ENCODE assay signal across 8 cellular contexts in the genomic region with DNA sequence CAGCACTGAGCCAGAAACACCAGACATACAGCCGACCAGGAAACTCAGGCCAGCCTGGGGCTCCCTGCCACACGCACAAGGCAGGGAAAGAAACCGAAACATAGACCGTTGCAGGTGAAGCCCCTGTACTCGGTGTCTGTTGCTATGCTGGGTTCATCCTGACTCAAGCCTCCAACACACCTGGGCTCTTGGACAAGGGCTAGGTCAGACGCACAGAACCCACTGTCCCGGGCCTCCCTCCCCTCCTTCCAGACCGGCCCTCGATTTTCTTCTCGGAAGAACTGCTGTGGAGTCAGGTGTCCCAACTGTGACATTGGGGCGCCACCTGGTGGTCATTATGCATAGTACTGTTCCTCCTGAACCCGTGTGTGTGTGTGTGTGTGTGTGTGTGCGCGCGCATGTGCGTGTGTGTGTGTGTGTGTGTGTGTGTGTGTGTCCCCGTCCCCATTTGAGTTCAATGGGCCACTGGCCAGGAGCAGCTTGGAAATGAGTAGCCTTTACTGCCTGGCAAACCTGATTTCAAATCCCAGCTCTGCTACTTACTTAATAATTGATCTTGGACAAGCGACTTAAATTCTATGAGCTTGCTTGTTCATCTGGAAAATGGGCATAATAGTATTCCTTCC. TPM values are rescaled to one million over a fixed set of nuclear protein-coding genes. Genes with fewer than 3 reads are reported as not detected.
DNase-seq lines count a peak whose midpoint lies in the region; ATAC-seq, FAIRE-seq and TF ChIP-seq lines count a peak whose summit lies in the region.

No MANE protein-coding gene starts in this region.

- no peak overlapping the region for H3K4me2 ChIP-seq in neuronal stem cell (ENCODE audit: insufficient read depth, low read length, poor library complexity, severe bottlenecking)

- in situ Hi-C loops in KBM-7 (cut with MboI; ENCODE audit: low pct_unique_long_range_greater_than_20kb, low sequenced_read_pairs) = loop anchor here (25.0 kb wide), 1 partner anchor 657 kb away; no protein-coding TSS in a partner anchor

- H4K91ac ChIP-seq in neuronal stem cell (ENCODE audit: low read depth, low read length, poor library complexity) = no peak overlapping the region

- no peak overlapping the region for H3K4ac ChIP-seq in neuronal stem cell (ENCODE audit: low read length)

- peak; percentile 78 for DNase-seq in AG20443 (ENCODE audit: low spot score)
- peak; percentile 72 for DNase-seq in GM19239 (ENCODE audit: insufficient read length, low spot score)
- peak; percentile 80 for DNase-seq in KBM-7
- DNase-seq in Peyer's patch = peak; percentile 61 to 88 (median 76)
- DNase-seq in activated T-cell treated with anti-CD3 and anti-CD28 coated beads, Interleukin-2, amount 50 U/mL, for 48 hours = peak; percentile 83 to 86
- DNase-seq in fibroblast of pulmonary artery (ENCODE audit: low read depth) = peak; percentile 93
- peak; percentile 89 for DNase-seq in neuronal stem cell (ENCODE audit: low spot score)
- DNase-seq in stimulated activated naive CD8-positive, alpha-beta T cell treated with anti-CD3 and anti-CD28 coated beads, Interleukin-15, amount 100 ng/mL, for 72 hours = peak; percentile 63 to 71

- ATAC-seq in stimulated activated naive CD8-positive, alpha-beta T cell treated with anti-CD3 and anti-CD28 coated beads, Interleukin-15, amount 100 ng/mL, for 72 hours = peak; percentile 76

- no peaks in the 10 kb centered on the region for H3K9me3 Mint-ChIP-seq in stimulated activated naive CD8-positive, alpha-beta T cell treated with anti-CD3 and anti-CD28 coated beads, Interleukin-15, amount 100 ng/mL, for 72 hours

- H3K27ac Mint-ChIP-seq in stimulated activated naive CD8-positive, alpha-beta T cell treated with anti-CD3 and anti-CD28 coated beads, Interleukin-15, amount 100 ng/mL, for 72 hours = no peak overlapping the region

- TF ChIP-seq CTCF in Peyer's patch (IDR thresholded peaks at IDR 0.05) (peak in 4 of 6 experiments; percentile 59 to 77 (median 68)), fibroblast of pulmonary artery (IDR thresholded peaks at IDR 0.05; ENCODE audit: low read length, missing control alignments) (peak; percentile 53)

- no peak overlapping the region for H3K23ac ChIP-seq in neuronal stem cell (ENCODE audit: low read depth, low read length, poor library complexity)

- peak; percentile 68 for FAIRE-seq in GM19239 (lab: Jason Lieb, UNC)

- no peaks in the 10 kb centered on the region for H3K9me3 ChIP-seq in Peyer's patch
- peaks cover 0 to 2% of the 10 kb centered on the region in 2 donors for H3K9me3 ChIP-seq in neuronal stem cell (replicated peaks in 1 of 2; ENCODE audit: control insufficient read depth in 2 of 2, insufficient read depth in 1 of 2, low read depth in 1 of 2, low read length in 2 of 2)

- H3K4me1 Mint-ChIP-seq in stimulated activated naive CD8-positive, alpha-beta T cell treated with anti-CD3 and anti-CD28 coated beads, Interleukin-15, amount 100 ng/mL, for 72 hours = no peaks in the 10 kb centered on the region

- no peak overlapping the region for H2AK5ac ChIP-seq in neuronal stem cell (ENCODE audit: low read depth, low read length)

- no peak overlapping the region for H2BK5ac ChIP-seq in neuronal stem cell (ENCODE audit: low read length)

- no peak overlapping the region for H2BK120ac ChIP-seq in neuronal stem cell (ENCODE audit: low read depth, low read length)

- no peaks in the 10 kb centered on the region for H3K79me1 ChIP-seq in neuronal stem cell (ENCODE audit: low read depth, low read length)

- no peak for TF ChIP-seq POLR2A in Peyer's patch (IDR thresholded peaks at IDR 0.05)

- H3K4me1 ChIP-seq in Peyer's patch = peaks cover 0 to 5% (median 1%) of the 10 kb centered on the region in 4 donors
- H3K4me1 ChIP-seq in neuronal stem cell (ENCODE audit: control insufficient read depth in 2 of 2, insufficient read depth in 1 of 2, low read depth in 1 of 2, low read length in 2 of 2) = no peaks in the 10 kb centered on the region

- H3K18ac ChIP-seq in neuronal stem cell (ENCODE audit: low read length) = no peak overlapping the region

- H3K4me3 Mint-ChIP-seq in stimulated activated naive CD8-positive, alpha-beta T cell treated with anti-CD3 and anti-CD28 coated beads, Interleukin-15, amount 100 ng/mL, for 72 hours = no peak overlapping the region

- peaks cover 43% of the 10 kb centered on the region for H3K27me3 Mint-ChIP-seq in stimulated activated naive CD8-positive, alpha-beta T cell treated with anti-CD3 and anti-CD28 coated beads, Interleukin-15, amount 100 ng/mL, for 72 hours

- no peak overlapping the region for H2BK12ac ChIP-seq in neuronal stem cell (ENCODE audit: low read length)

- no CpG with 5 or more reads among the region's 18 CpGs for WGBS in neuronal stem cell (ENCODE audit: extremely low coverage in 2 of 2, insufficient read length in 2 of 2, insufficient replicate concordance in 1 of 2), 2 donors

- no peak overlapping the region for H4K8ac ChIP-seq in neuronal stem cell (ENCODE audit: low read depth, low read length)

- H2AFZ ChIP-seq in neuronal stem cell (ENCODE audit: low read length) = no peak overlapping the region

- H3K9ac ChIP-seq in neuronal stem cell (ENCODE audit: low read depth, low read length, poor library complexity) = no peak overlapping the region

- H3K27me3 ChIP-seq in Peyer's patch (no peaks in the 10 kb centered on the region), neuronal stem cell (ENCODE audit: control insufficient read depth in 3 of 3, insufficient read depth in 3 of 3, low read depth in 1 of 3, low read length in 3 of 3) (peaks cover 0 to 49% (median 12%) of the 10 kb centered on the region in 3 experiments)

- H3K4me3 ChIP-seq in Peyer's patch (no peak overlapping the region), fibroblast of pulmonary artery (replicated peaks; ENCODE audit: low read depth, low read length) (no peak overlapping the region), neuronal stem cell (ENCODE audit: low read length in 2 of 2) (no peak overlapping the region)

- H2BK15ac ChIP-seq in neuronal stem cell (ENCODE audit: low read length) = no peak overlapping the region

- H3K36me3 ChIP-seq in Peyer's patch (no peaks in the 10 kb centered on the region), neuronal stem cell (replicated peaks in 1 of 2; ENCODE audit: control insufficient read depth in 2 of 2, insufficient read depth in 2 of 2, low read length in 2 of 2) (no peaks in the 10 kb centered on the region)

- H3K14ac ChIP-seq in neuronal stem cell (ENCODE audit: low read length) = no peak overlapping the region

- H3K27ac ChIP-seq in Peyer's patch (no peak overlapping the region), neuronal stem cell (replicated peaks; ENCODE audit: low read length) (no peak overlapping the region)

RNA-seq across cellular contexts. Expression of gene GLI2, which starts 55.4 kb away (rescaled TPM):
- 1 to 10 TPM in 1 of 4 donors, under 1 TPM in 3; 0.18 to 5.8 (median 0.94) TPM for total RNA-seq in Peyer's patch
- 26.2 TPM for polyA plus RNA-seq in neuronal stem cell (2013, experiment 1 of 2)
- 27.3 TPM for polyA plus RNA-seq in neuronal stem cell (2013, experiment 2 of 2)
